Comparison of ENCODE assay signal across 9 cellular contexts in genomic region chrX:57595381-57595811, GRCh38. TPM values are rescaled to one million over a fixed set of nuclear protein-coding genes. Genes with fewer than 3 reads are reported as not detected.
DNase-seq lines count a peak whose midpoint lies in the region; ATAC-seq, FAIRE-seq and TF ChIP-seq lines count a peak whose summit lies in the region.
"Had no signal": no experiment of that assay in that cellular context is flagged by ENCODE, and none has a peak within 500 bp of the region (broad histone marks: within the 10 kb centered on the region; RNA-seq: fewer than 3 reads in every experiment).

No MANE protein-coding gene starts in this region.

- peak overlapping the region; percentile 22 for H3K4me2 ChIP-seq in GM12878 (ENCODE audit: control insufficient read depth, insufficient read depth)

- H3K36me3 ChIP-seq in GM12878 (ENCODE audit: control insufficient read depth in 2 of 2, insufficient read depth in 2 of 2, low read length in 1 of 2) (no peaks in the 10 kb centered on the region), mesodermal cell (ENCODE audit: control insufficient read depth, insufficient read depth, low read length) (no peaks in the 10 kb centered on the region)

- H3K9me3 Mint-ChIP-seq in IgD-negative memory B cell = no peaks in the 10 kb centered on the region

- no peaks in the 10 kb centered on the region for H3K27me3 ChIP-seq in GM12878 (replicated peaks in 1 of 2; ENCODE audit: control insufficient read depth in 2 of 2, insufficient read depth in 2 of 2, low read length in 1 of 2)

- H3K4me3 Mint-ChIP-seq in IgD-negative memory B cell = peak overlapping the region; percentile 31 to 78 (median 53)

- no peak for FAIRE-seq in GM12878 (lab: Jason Lieb, UNC)
- FAIRE-seq in H54 (lab: Jason Lieb, UNC) = no peak

- peaks cover 9 to 24% (median 21%) of the 10 kb centered on the region in 3 donors for H3K4me1 Mint-ChIP-seq in IgD-negative memory B cell

- peaks cover 11% of the 10 kb centered on the region for H3K79me2 ChIP-seq in GM12878 (ENCODE audit: control insufficient read depth, insufficient read depth, low read length)

- RAD21 ChIA-PET in GM12878 (lab: Charles Lee; ENCODE audit: unreplicated experiment) = no interaction called here

- H3K4me1 ChIP-seq in GM12878 (ENCODE audit: control insufficient read depth, insufficient read depth, low read length) = no peaks in the 10 kb centered on the region
- peaks cover 15% of the 10 kb centered on the region for H3K4me1 ChIP-seq in mesodermal cell (ENCODE audit: control insufficient read depth, insufficient read depth, low read length, poor library complexity, severe bottlenecking)

- peaks cover 6% of the 10 kb centered on the region for H3K36me3 Mint-ChIP-seq in IgD-negative memory B cell

- H4K20me1 ChIP-seq in GM12878 (ENCODE audit: control insufficient read depth, insufficient read depth) = no peaks in the 10 kb centered on the region

- CTCF ChIA-PET in GM12878 (lab: Yijun Ruan, JAX) = no interaction called here

- TF ChIP-seq RAD21 in GM12878 (IDR thresholded peaks at IDR 0.05; ENCODE audit: insufficient read depth, low read depth, low read length) = no peak

- no peak overlapping the region for H2AFZ ChIP-seq in GM12878 (ENCODE audit: control insufficient read depth, low read depth, low read length)

- H3K4me3 ChIP-seq in AG10803 (ENCODE audit: low read length) (no peak overlapping the region; the same call in 1 of the 2 replicates), GM12878 (peak overlapping the region; percentile 18; the same call in 1 of the 2 replicates), mesodermal cell (ENCODE audit: extremely low read depth, insufficient read depth, low read length, poor library complexity, severe bottlenecking) (no peak overlapping the region), coronary artery (no peak overlapping the region)

- WGBS in GM12878 (ENCODE audit: insufficient coverage, insufficient replicate concordance, low lambda C conversion rate, missing lambda C conversion rate) = 20% methylated on average over 1 of the region's 1 CpG
- no CpG with 5 or more reads among the region's 1 CpG for WGBS in mesodermal cell (ENCODE audit: insufficient coverage in 2 of 2), 2 experiments

- peak; percentile 4; the same call in 1 of the 3 replicates for ATAC-seq in GM12878
- ATAC-seq in GM18873 (IDR thresholded peaks at IDR 0.05; ENCODE audit: low FRiP score, unreplicated experiment) = no peak

- H3K27me3 Mint-ChIP-seq in IgD-negative memory B cell = no peaks in the 10 kb centered on the region

- in situ Hi-C loops in GM12878 (cut with MboI) = loop anchor here (25.0 kb wide), 1 partner anchor 783 kb away; no protein-coding TSS in a partner anchor

- TF ChIP-seq EP300 in GM12878 (IDR thresholded peaks at IDR 0.05; ENCODE audit: borderline replicate concordance in 1 of 2, control insufficient read depth in 1 of 2, low read depth in 2 of 2, low read length in 2 of 2) = no peak

- H3K9ac ChIP-seq in GM12878 (ENCODE audit: control insufficient read depth, insufficient read depth, low read length) = no peak overlapping the region

- H3K9me3 ChIP-seq in GM12878 (replicated peaks; ENCODE audit: control insufficient read depth, insufficient read depth, low read length) (no peaks in the 10 kb centered on the region), mesodermal cell (ENCODE audit: control insufficient read depth, low read length) (no peaks in the 10 kb centered on the region)

- POLR2A ChIA-PET in GM12878 (lab: Charles Lee) = no interaction called here

- no peak for TF ChIP-seq POLR2A in GM12878 (IDR thresholded peaks at IDR 0.05; ENCODE audit: low read depth, low read length)
- no peak for TF ChIP-seq POLR2A in H54 (IDR thresholded peaks at IDR 0.05; ENCODE audit: low read depth, low read length)

- H3K27ac ChIP-seq in GM12878 (ENCODE audit: control insufficient read depth, insufficient read depth) (no peak overlapping the region), mesodermal cell (ENCODE audit: low read depth, low read length, severe bottlenecking) (peak overlapping the region; percentile 10), coronary artery (peak overlapping the region in 1 of 2 donors; percentile 64)

- SMC1A ChIA-PET in GM12878 (lab: Charles Lee; ENCODE audit: uncharacterized antibody, unreplicated experiment) = no interaction called here

- TF ChIP-seq CTCF in AG10803 (conservative IDR thresholded peaks at IDR 0.05; ENCODE audit: low read length) (no peak), GM12878 (IDR thresholded peaks at IDR 0.05 in 2 of 3, conservative IDR thresholded peaks at IDR 0.05 in 1 of 3; ENCODE audit: control insufficient read depth in 2 of 3, extremely low read depth in 1 of 3, insufficient read depth in 1 of 3, low read depth in 3 of 3, low read length in 3 of 3) (no peak), coronary artery (IDR thresholded peaks at IDR 0.05) (no peak)

- no TSS peak for BruUV-seq in GM12878 (replicated peaks; lab: Mats Ljungman, UMichigan)

- DNase-seq in AG10803 (ENCODE audit: low read depth) (peak; percentile 83), GM12878 (ENCODE audit: low read depth, low spot score) (no peak), cerebellum (ENCODE audit: low spot score) (no peak), H54 (ENCODE audit: insufficient read length, low spot score) (no peak), coronary artery (ENCODE audit: low spot score) (no peak)
- DNase-seq: stimulated activated naive CD4-positive, alpha-beta T cell treated with Interleukin-2 at 50 U/mL for 16 hours had no signal

- H3K27ac Mint-ChIP-seq in IgD-negative memory B cell = no peak overlapping the region

- intact Hi-C loops in GM12878 (cut with micrococcal nuclease; ENCODE audit: unreplicated experiment) = loop anchor here (10.0 kb wide), 4 partner anchors 219 to 861 kb away; partner anchors contain the start of gene SPIN3

TF ChIP-seq in GM12878, 131 proteins besides CTCF, POLR2A, EP300 and RAD21 (continues in another document):
- TF ChIP-seq CUX1 (IDR thresholded peaks at IDR 0.05; ENCODE audit: insufficient replicate concordance, low read depth, low read length) (no peak), STAT3 (IDR thresholded peaks at IDR 0.05; ENCODE audit: low read depth, low read length) (no peak), NR2C2 (IDR thresholded peaks at IDR 0.05; ENCODE audit: borderline replicate concordance, control insufficient read depth, insufficient read length, low read depth) (no peak), MTA2 (IDR thresholded peaks at IDR 0.05; ENCODE audit: low read depth) (no peak), SIX5 (IDR thresholded peaks at IDR 0.05; ENCODE audit: low read depth, low read length, severe bottlenecking) (no peak)

RNA-seq across cellular contexts. Expression of gene ZXDB, which starts 3.6 kb away (rescaled TPM):
- polyA plus RNA-seq in IgD-negative memory B cell (7.9 TPM), GM12878 (2011; rRNA removed) (8.1 and 9.4 TPM in 2 replicates), GM12878 (2014; fragmentation: Illumina TruSeq; extraction: Trizol) (3.5 and 4.9 TPM in 2 replicates), GM12878 (2014; fragmentation: Nextera tagmentation; extraction: Ambion mirVana) (under 1 TPM; 0.47 to 0.77 TPM), GM12878 (2014; rRNA removed) (2.2 and 2.4 TPM in 2 replicates), GM12878 (2016; fragmentation: Nextera tagmentation; extraction: Ambion mirVana) (1 to 10 TPM; 1.7 to 3.2 TPM)
- 11.2 and 11.7 TPM in 2 replicates for total RNA-seq in GM12878 (2013; cell fraction: nucleolus; rRNA removed)
- total RNA-seq in GM12878 (2014; rRNA removed) (4.4 and 5.2 TPM in 2 replicates), GM12878 (2014; rRNA removed; fragmentation: Illumina TruSeq; extraction: Trizol) (2.7 and 3.0 TPM in 2 replicates), GM12878 (2021) (4.1 and 4.6 TPM in 2 replicates), cerebellum (13.2 TPM)
- polyA plus RNA-seq in GM12878 (2011; ENCODE audit: low read depth) = 1.8 TPM
- polyA plus RNA-seq in GM12878 (2011; cell fraction: cytosol; rRNA removed) = 4.1 and 4.9 TPM in 2 replicates
- polyA plus RNA-seq in GM12878 (2011; cell fraction: nucleus; rRNA removed) = 3.7 and 4.3 TPM in 2 replicates
- polyA plus RNA-seq in GM12878 (2012) = 3.6 and 3.9 TPM in 2 replicates
- polyA minus RNA-seq in GM12878 (2011; rRNA and poly(A)+ RNA removed) = 12.4 and 12.9 TPM in 2 replicates
- polyA minus RNA-seq in GM12878 (2011; cell fraction: cytosol; rRNA and poly(A)+ RNA removed) = 4.6 and 4.9 TPM in 2 replicates
- polyA minus RNA-seq in GM12878 (2011; cell fraction: nucleus; rRNA and poly(A)+ RNA removed) = 10.0 and 12.7 TPM in 2 replicates
- polyA plus RNA-seq in mesodermal cell (2013, experiment 1 of 2) = 3.9 TPM
- 3.8 TPM for polyA plus RNA-seq in mesodermal cell (2013, experiment 2 of 2)
